8 cellular contexts compared by ENCODE assay signal in genomic region chr4:98928131-98928504, GRCh38. TPM values are rescaled to one million over a fixed set of nuclear protein-coding genes. Genes with fewer than 3 reads are reported as not detected.
DNase-seq lines count a peak whose midpoint lies in the region; ATAC-seq and TF ChIP-seq lines count a peak whose summit lies in the region.

No MANE protein-coding gene starts in this region.

- TF ChIP-seq CTCF in OCI-LY1 (IDR thresholded peaks at IDR 0.05; ENCODE audit: low read length): no peak

- H3K27me3 ChIP-seq in CD4-positive, alpha-beta memory T cell (ENCODE audit: insufficient read depth, low read length): no peaks in the 10 kb centered on the region
- H3K27me3 ChIP-seq in OCI-LY1 (ENCODE audit: insufficient read depth, low read length) (no peaks in the 10 kb centered on the region), esophagus (ENCODE audit: control insufficient read depth in 1 of 2, insufficient read depth in 2 of 2, low read length in 2 of 2) (no peaks in the 10 kb centered on the region), muscle layer of colon (ENCODE audit: control insufficient read depth in 1 of 2, insufficient read depth in 2 of 2, low read length in 2 of 2) (no peaks in the 10 kb centered on the region)

- no peaks in the 10 kb centered on the region for H3K9me3 ChIP-seq in CD4-positive, alpha-beta memory T cell (ENCODE audit: control insufficient read depth in 1 of 2, low read length in 2 of 2)
- H3K9me3 ChIP-seq in OCI-LY1 (ENCODE audit: low read length) (no peaks in the 10 kb centered on the region), esophagus (ENCODE audit: control insufficient read depth in 2 of 2, insufficient read depth in 1 of 2, low read depth in 1 of 2, low read length in 1 of 2) (no peaks in the 10 kb centered on the region), muscle layer of colon (ENCODE audit: low read length) (no peaks in the 10 kb centered on the region)

- H3K4me1 ChIP-seq in CD4-positive, alpha-beta memory T cell (ENCODE audit: insufficient read depth, low read length): peaks cover 33% of the 10 kb centered on the region
- H3K4me1 ChIP-seq in OCI-LY1 (ENCODE audit: insufficient read depth, low read length, severe bottlenecking): peaks cover 27% of the 10 kb centered on the region
- H3K4me1 ChIP-seq in esophagus (ENCODE audit: control insufficient read depth in 2 of 2, insufficient read depth in 2 of 2, low read length in 1 of 2): no peaks in the 10 kb centered on the region
- no peaks in the 10 kb centered on the region for H3K4me1 ChIP-seq in muscle layer of colon (ENCODE audit: insufficient read depth, low read length)

- peaks cover 20 to 64% (median 33%) of the 10 kb centered on the region in 4 donors for H3K4me1 Mint-ChIP-seq in CD4-positive, alpha-beta memory T cell

- H3K79me2 ChIP-seq in OCI-LY1 (ENCODE audit: insufficient read depth, low read length): peaks cover 54% of the 10 kb centered on the region

- peak overlapping the region; percentile 94 to 99 (median 98) for H3K27ac Mint-ChIP-seq in CD4-positive, alpha-beta memory T cell

- H4K20me1 ChIP-seq in OCI-LY1 (ENCODE audit: insufficient read depth, low read length): no peaks in the 10 kb centered on the region

- H2AFZ ChIP-seq in OCI-LY1 (ENCODE audit: low read length): no peak overlapping the region

- peak overlapping the region; percentile 75 for H3K4me2 ChIP-seq in OCI-LY1 (ENCODE audit: low read length)

- peak; percentile 53 to 86 (median 58) for DNase-seq in CD4-positive, alpha-beta memory T cell
- peak; percentile 43 for DNase-seq in activated T-cell treated with anti-CD3 and anti-CD28 coated beads for 4 hours
- peak; percentile 49 to 65 for DNase-seq in stimulated activated CD8-positive, alpha-beta memory T cell treated with anti-CD3 and anti-CD28 coated beads, Interleukin-7, amount 100 ng/mL, for 4 hours (ENCODE audit: low read depth in 2 of 2)

- intact Hi-C loops in CD4-positive, alpha-beta memory T cell (cut with micrococcal nuclease): loop anchor here (1.0 to 5.0 kb wide), 6 partner anchors 129 to 888 kb away; partner anchors contain the start of genes ADH5, DAPP1, RAP1GDS1 and TSPAN5

- peaks cover 0 to 2% of the 10 kb centered on the region in 2 donors for H3K27me3 Mint-ChIP-seq in CD4-positive, alpha-beta memory T cell

- H3K36me3 ChIP-seq in CD4-positive, alpha-beta memory T cell (ENCODE audit: insufficient read depth, low read length): peaks cover 5% of the 10 kb centered on the region
- peaks cover 37% of the 10 kb centered on the region for H3K36me3 ChIP-seq in OCI-LY1 (ENCODE audit: insufficient read depth, low read length)
- H3K36me3 ChIP-seq in esophagus (ENCODE audit: control insufficient read depth in 2 of 2, insufficient read depth in 2 of 2, low read length in 1 of 2): no peaks in the 10 kb centered on the region
- peaks cover 6% of the 10 kb centered on the region for H3K36me3 ChIP-seq in muscle layer of colon (ENCODE audit: insufficient read depth, low read length)

- peaks cover 4 to 29% of the 10 kb centered on the region in 2 donors for H3K36me3 Mint-ChIP-seq in CD4-positive, alpha-beta memory T cell

- POLR2A ChIA-PET in CD4-positive, alpha-beta memory T cell (lab: Charles Lee; ENCODE audit: partially characterized antibody): interaction anchor here (0.5 to 3.2 kb wide), 21 partner anchors 8 to 1024 kb away, joined by 3 to 57 read pairs (median 5); partner anchors contain the start of genes ADH5, METAP1, RAP1GDS1 and STPG2

- H3K27ac ChIP-seq in CD4-positive, alpha-beta memory T cell (ENCODE audit: low read depth, low read length): peak overlapping the region; percentile 82
- H3K27ac ChIP-seq in OCI-LY1 (ENCODE audit: low read depth, low read length, poor library complexity, severe bottlenecking) (peak overlapping the region; percentile 75), esophagus (ENCODE audit: low read depth in 2 of 2, low read length in 1 of 2) (peak overlapping the region; percentile 98 to 100), muscle layer of colon (ENCODE audit: low read depth, low read length) (peak overlapping the region; percentile 97)

- peak overlapping the region; percentile 66 to 76 for H3K4me3 ChIP-seq in CD4-positive, alpha-beta memory T cell (ENCODE audit: low read length in 2 of 2)
- H3K4me3 ChIP-seq in OCI-LY1 (ENCODE audit: low read depth, low read length, poor library complexity, severe bottlenecking): peak overlapping the region; percentile 84
- peak overlapping the region; percentile 95 to 98 for H3K4me3 ChIP-seq in esophagus (ENCODE audit: low read depth in 1 of 2, low read length in 2 of 2)
- peak overlapping the region; percentile 96 to 98 for H3K4me3 ChIP-seq in muscle layer of colon (ENCODE audit: low read depth in 1 of 2, low read length in 2 of 2)

- peak overlapping the region; percentile 87 for H3K9ac ChIP-seq in OCI-LY1 (ENCODE audit: low read length)
- H3K9ac ChIP-seq in muscle layer of colon (ENCODE audit: low read length): peak overlapping the region; percentile 93

- H3K4me3 Mint-ChIP-seq in CD4-positive, alpha-beta memory T cell: peak overlapping the region; percentile 92 to 100 (median 98)

- ATAC-seq in GM19351 (IDR thresholded peaks at IDR 0.05; ENCODE audit: unreplicated experiment) (peak; percentile 31), HG03520 (IDR thresholded peaks at IDR 0.05; ENCODE audit: unreplicated experiment) (peak; percentile 33)

- WGBS in esophagus, 2 donors: 0% methylated on average over 25 to 26 of the region's 26 CpGs

- peaks cover 0 to 8% (median 0%) of the 10 kb centered on the region in 8 donors for H3K9me3 Mint-ChIP-seq in CD4-positive, alpha-beta memory T cell

- H3K9me2 ChIP-seq in OCI-LY1 (ENCODE audit: low read depth, low read length): no peaks in the 10 kb centered on the region

- CTCF ChIA-PET in CD4-positive, alpha-beta memory T cell (lab: Charles Lee; ENCODE audit: partially characterized antibody): interaction anchor here (0.7 to 5.0 kb wide), 18 partner anchors 9 to 785 kb away, joined by 3 to 38 read pairs (median 4); partner anchors contain the start of genes METAP1 and STPG2

- no peaks in the 10 kb centered on the region for H3F3A ChIP-seq in OCI-LY1 (ENCODE audit: insufficient read depth, low read length)

RNA-seq across cellular contexts. Expression of gene EIF4E, which starts 0.8 kb away (rescaled TPM):
- total RNA-seq in CD4-positive, alpha-beta memory T cell: 10 to 100 TPM; 58.2 to 62.5 TPM
- 10 to 100 TPM; 71.0 to 93.3 TPM for polyA plus RNA-seq in CD4-positive, alpha-beta memory T cell
- polyA plus RNA-seq in esophagus: 10 to 100 TPM; 16.7 to 56.1 TPM

Comparison
In these comparisons a context has a peak if more than half of its experiments do, and no peak if none do; other contexts are left out.
1. Peak in every context shown above with its lines: DNase-seq, ATAC-seq, H3K4me3 ChIP-seq and H3K27ac ChIP-seq.